In genomic region chr17:42061641-42062487, GRCh38 we compare ENCODE assay signal across 1 cellular context.
TF ChIP-seq lines count a peak whose summit lies in the region.

No MANE protein-coding gene starts in this region.

TF ChIP-seq in HepG2, 621 proteins besides CTCF, POLR2A, EP300 and RAD21:
- TF ChIP-seq RXRA (CRISPR knock-in tag; IDR thresholded peaks at IDR 0.05) (no peak), HNF4G (IDR thresholded peaks at IDR 0.05; ENCODE audit: borderline replicate concordance, low read depth, low read length) (no peak), HNF4G (CRISPR knock-in tag; IDR thresholded peaks at IDR 0.05; ENCODE audit: borderline replicate concordance, low read depth) (no peak), NKX3-1 (CRISPR knock-in tag; IDR thresholded peaks at IDR 0.05) (no peak), FUBP1 (CRISPR knock-in tag; IDR thresholded peaks at IDR 0.05; ENCODE audit: borderline replicate concordance) (no peak), MNT (IDR thresholded peaks at IDR 0.05) (peak; percentile 68), MTA3 (CRISPR knock-in tag; IDR thresholded peaks at IDR 0.05) (no peak), TSC22D2 (CRISPR knock-in tag; IDR thresholded peaks at IDR 0.05; ENCODE audit: borderline replicate concordance) (no peak)
- TF ChIP-seq, protein P1, sequence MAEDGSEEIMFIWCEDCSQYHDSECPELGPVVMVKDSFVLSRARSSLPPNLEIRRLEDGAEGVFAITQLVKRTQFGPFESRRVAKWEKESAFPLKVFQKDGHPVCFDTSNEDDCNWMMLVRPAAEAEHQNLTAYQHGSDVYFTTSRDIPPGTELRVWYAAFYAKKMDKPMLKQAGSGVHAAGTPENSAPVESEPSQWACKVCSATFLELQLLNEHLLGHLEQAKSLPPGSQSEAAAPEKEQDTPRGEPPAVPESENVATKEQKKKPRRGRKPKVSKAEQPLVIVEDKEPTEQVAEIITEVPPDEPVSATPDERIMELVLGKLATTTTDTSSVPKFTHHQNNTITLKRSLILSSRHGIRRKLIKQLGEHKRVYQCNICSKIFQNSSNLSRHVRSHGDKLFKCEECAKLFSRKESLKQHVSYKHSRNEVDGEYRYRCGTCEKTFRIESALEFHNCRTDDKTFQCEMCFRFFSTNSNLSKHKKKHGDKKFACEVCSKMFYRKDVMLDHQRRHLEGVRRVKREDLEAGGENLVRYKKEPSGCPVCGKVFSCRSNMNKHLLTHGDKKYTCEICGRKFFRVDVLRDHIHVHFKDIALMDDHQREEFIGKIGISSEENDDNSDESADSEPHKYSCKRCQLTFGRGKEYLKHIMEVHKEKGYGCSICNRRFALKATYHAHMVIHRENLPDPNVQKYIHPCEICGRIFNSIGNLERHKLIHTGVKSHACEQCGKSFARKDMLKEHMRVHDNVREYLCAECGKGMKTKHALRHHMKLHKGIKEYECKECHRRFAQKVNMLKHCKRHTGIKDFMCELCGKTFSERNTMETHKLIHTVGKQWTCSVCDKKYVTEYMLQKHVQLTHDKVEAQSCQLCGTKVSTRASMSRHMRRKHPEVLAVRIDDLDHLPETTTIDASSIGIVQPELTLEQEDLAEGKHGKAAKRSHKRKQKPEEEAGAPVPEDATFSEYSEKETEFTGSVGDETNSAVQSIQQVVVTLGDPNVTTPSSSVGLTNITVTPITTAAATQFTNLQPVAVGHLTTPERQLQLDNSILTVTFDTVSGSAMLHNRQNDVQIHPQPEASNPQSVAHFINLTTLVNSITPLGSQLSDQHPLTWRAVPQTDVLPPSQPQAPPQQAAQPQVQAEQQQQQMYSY (CRISPR knock-in tag; IDR thresholded peaks at IDR 0.05): peak; percentile 95
